In the genomic region with DNA sequence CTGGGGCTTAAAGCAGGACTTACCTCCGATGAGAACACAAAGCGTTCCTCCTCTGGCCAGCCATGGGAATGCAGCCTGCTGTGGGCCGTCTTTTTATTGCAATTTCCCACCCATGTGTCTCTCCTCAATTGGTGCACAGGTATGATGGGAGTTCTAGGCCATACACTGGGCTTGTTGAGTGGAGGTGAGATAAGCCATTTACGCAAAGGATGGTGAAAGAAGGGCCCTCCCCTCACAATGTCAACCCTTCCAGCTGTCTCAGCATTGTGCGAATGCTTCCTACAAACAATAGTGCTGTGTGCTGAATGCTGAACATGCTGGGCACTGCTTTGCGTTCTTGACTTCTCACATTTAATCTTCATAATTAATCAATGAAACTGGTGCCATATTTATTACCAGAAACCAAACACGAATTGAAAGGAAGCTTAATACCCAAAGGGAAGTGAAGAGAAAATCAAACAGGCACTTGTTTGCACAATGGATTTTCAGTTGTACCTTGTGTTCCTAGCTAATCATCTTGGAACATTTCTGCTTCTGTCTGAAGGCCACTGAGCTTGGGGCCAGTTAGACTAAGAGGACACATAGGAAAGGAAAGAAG, we compare ENCODE assay signal across 1 cellular context.
TF ChIP-seq lines count a peak whose summit lies in the region.

TSS of gene GP2 (minus strand) at position 70 of the 598 bp plus-strand sequence. CDS start 1,082 bp downstream, outside the sequence.

TF ChIP-seq in H1, 55 proteins besides CTCF, POLR2A, EP300 and RAD21:
- TF ChIP-seq BACH1 (IDR thresholded peaks at IDR 0.05; ENCODE audit: low read length), result no peak
- no peak for TF ChIP-seq RFX5 (IDR thresholded peaks at IDR 0.05; ENCODE audit: borderline replicate concordance, low read depth, low read length)
- no peak for TF ChIP-seq GTF2F1 (IDR thresholded peaks at IDR 0.05; ENCODE audit: borderline replicate concordance, low read depth, low read length)
- TF ChIP-seq KDM1A (IDR thresholded peaks at IDR 0.05; ENCODE audit: borderline replicate concordance, low read length), result no peak
- no peak for TF ChIP-seq SUZ12 (IDR thresholded peaks at IDR 0.05; ENCODE audit: low read length)
- no peak for TF ChIP-seq KDM5A (IDR thresholded peaks at IDR 0.05; ENCODE audit: low read length)
